In genomic region chr13:112889351-112890290, GRCh38 we compare ENCODE assay signal across 24 cellular contexts.
DNase-seq lines count a peak whose midpoint lies in the region; ATAC-seq, FAIRE-seq and TF ChIP-seq lines count a peak whose summit lies in the region.
"Had no signal": no experiment of that assay in that cellular context is flagged by ENCODE, and none has a peak within 500 bp of the region (broad histone marks: within the 10 kb centered on the region; RNA-seq: fewer than 3 reads in every experiment).

No MANE protein-coding gene starts in this region.

- CTCF ChIA-PET in HepG2 (lab: Yijun Ruan, JAX; ENCODE audit: low intra/inter-chr PET ratio, low total read pairs): no interaction called here

- H3K36me3 ChIP-seq in right lobe of liver (no peaks in the 10 kb centered on the region), HepG2 (replicated peaks in 1 of 2; ENCODE audit: control insufficient read depth in 1 of 2, insufficient read depth in 2 of 2, low read length in 2 of 2) (no peaks in the 10 kb centered on the region), endodermal cell (ENCODE audit: control insufficient read depth, insufficient read depth, low read length) (peaks cover 7% of the 10 kb centered on the region), neuronal stem cell (replicated peaks in 1 of 2; ENCODE audit: control insufficient read depth in 2 of 2, insufficient read depth in 2 of 2, low read length in 2 of 2) (peaks cover 0 to 7% of the 10 kb centered on the region in 2 donors)

- H3K23ac ChIP-seq in neuronal stem cell (ENCODE audit: low read depth, low read length, poor library complexity): no peak overlapping the region

- H3K4me1 ChIP-seq in right lobe of liver: peaks cover 0 to 30% (median 7%) of the 10 kb centered on the region in 4 donors
- H3K4me1 ChIP-seq in HepG2 (ENCODE audit: insufficient read depth, low read length): peaks cover 68% of the 10 kb centered on the region
- H3K4me1 ChIP-seq in endodermal cell (ENCODE audit: control insufficient read depth, insufficient read depth, low read length): peaks cover 31% of the 10 kb centered on the region
- H3K4me1 ChIP-seq in neuronal stem cell (ENCODE audit: control insufficient read depth in 2 of 2, insufficient read depth in 1 of 2, low read depth in 1 of 2, low read length in 2 of 2): peaks cover 35 to 38% of the 10 kb centered on the region in 2 donors

- peak overlapping the region; percentile 90 for H2AK5ac ChIP-seq in neuronal stem cell (ENCODE audit: low read depth, low read length)

- TF ChIP-seq POLR2A in right lobe of liver (IDR thresholded peaks at IDR 0.05): no peak
- TF ChIP-seq POLR2A in HepG2 (IDR thresholded peaks at IDR 0.05; ENCODE audit: insufficient read depth in 1 of 2, low read depth in 2 of 2, low read length in 2 of 2): no peak

- H2AFZ ChIP-seq in HepG2 (ENCODE audit: low read length): no peak overlapping the region
- H2AFZ ChIP-seq in neuronal stem cell (ENCODE audit: low read length): no peak overlapping the region
- H2AFZ ChIP-seq: GM23248 had no signal

- 89% methylated on average over 8 of the region's 42 CpGs for WGBS in right lobe of liver (ENCODE audit: insufficient coverage, low coverage, low lambda C conversion rate, missing lambda C conversion rate)
- WGBS in HepG2 (ENCODE audit: low lambda C conversion rate): 70% methylated on average over 18 of the region's 42 CpGs
- 93 to 95% methylated on average over 33 to 42 of the region's 42 CpGs for WGBS in endodermal cell (ENCODE audit: insufficient coverage in 1 of 2, insufficient read length in 1 of 2), 2 experiments
- WGBS in neuronal stem cell (ENCODE audit: extremely low coverage in 2 of 2, insufficient read length in 2 of 2, insufficient replicate concordance in 1 of 2), 2 donors: no CpG with 5 or more reads among the region's 42 CpGs

- no peak overlapping the region for H3K4me2 ChIP-seq in HepG2 (ENCODE audit: low read depth, low read length)
- H3K4me2 ChIP-seq in neuronal stem cell (ENCODE audit: insufficient read depth, low read length, poor library complexity, severe bottlenecking): no peak overlapping the region
- H3K4me2 ChIP-seq: A549; BLaER1 treated with 17β-estradiol and CSF1 and Interleukin-3, amounts not matched to agents 10 nM and 100 nM had no signal

- TF ChIP-seq EP300 in HepG2 (IDR thresholded peaks at IDR 0.05; ENCODE audit: low read depth in 2 of 2, low read length in 2 of 2) (no peak), HepG2 (CRISPR knock-in tag; IDR thresholded peaks at IDR 0.05; ENCODE audit: borderline replicate concordance) (no peak)

- H3K9me3 ChIP-seq in right lobe of liver (no peaks in the 10 kb centered on the region), HepG2 (ENCODE audit: low read length) (no peaks in the 10 kb centered on the region), endodermal cell (ENCODE audit: control insufficient read depth, low read length) (no peaks in the 10 kb centered on the region), neuronal stem cell (replicated peaks in 1 of 2; ENCODE audit: control insufficient read depth in 2 of 2, insufficient read depth in 1 of 2, low read depth in 1 of 2, low read length in 2 of 2) (peaks cover 0 to 3% of the 10 kb centered on the region in 2 donors)
- H3K9me3 ChIP-seq: A549; BLaER1 treated with 17β-estradiol and CSF1 and Interleukin-3, amounts not matched to agents 10 nM and 100 nM; HAP-1 had no signal

- DNase-seq in right lobe of liver: peak in 2 of 3 donors; percentile 14 to 47
- no peak for DNase-seq in HepG2 (ENCODE audit: low spot score)
- DNase-seq in endodermal cell: peak; percentile 49
- no peak for DNase-seq in neuronal stem cell (ENCODE audit: low spot score)
- no peak for DNase-seq in stimulated activated CD4-positive, alpha-beta T cell treated with anti-CD3 and anti-CD28 coated beads, Interleukin-4, amount 100 ng/mL, for 4 hours
- no peak for DNase-seq in nucleus accumbens (lab: John Stamatoyannopoulos, UW)
- DNase-seq: AML-193; CD4-positive, alpha-beta T cell; GM23248; HFFc6; NCI-H1092 treated with DMSO at 0.1 percent for 48 hours; NCI-H2029; NCI-H446; NCI-H524 treated with DMSO at 0.1 percent for 48 hours; NCI-H82; NK-92 treated with Interleukin-12 subunit alpha and Interleukin-12 subunit beta, amount 100 ng/mL, for 24 hours; PC-3; SHP77 had no signal

- H2BK15ac ChIP-seq in neuronal stem cell (ENCODE audit: low read length): peak overlapping the region; percentile 52

- peak overlapping the region; percentile 55 for H3K18ac ChIP-seq in neuronal stem cell (ENCODE audit: low read length)

- no peak for TF ChIP-seq CTCF in right lobe of liver (IDR thresholded peaks at IDR 0.05)
- no peak for TF ChIP-seq CTCF in HepG2 (CRISPR knock-in tag; IDR thresholded peaks at IDR 0.05)
- TF ChIP-seq CTCF in endodermal cell (conservative IDR thresholded peaks at IDR 0.05): no peak

- H2BK120ac ChIP-seq in neuronal stem cell (ENCODE audit: low read depth, low read length): no peak overlapping the region

- in situ Hi-C loops in HepG2 (cut with HindIII; ENCODE audit: extremely low pct_ligation_motif_present, low pct_unique_long_range_greater_than_20kb): no loop called here

- no peak overlapping the region for H3K4me3 Mint-ChIP-seq in endodermal cell
- H3K4me3 Mint-ChIP-seq: CD4-positive, alpha-beta T cell; HFFc6 had no signal

- no peaks in the 10 kb centered on the region for H3K36me3 Mint-ChIP-seq in endodermal cell (ENCODE audit: low read depth)

- H3K9me3 Mint-ChIP-seq in endodermal cell: no peaks in the 10 kb centered on the region
- H3K9me3 Mint-ChIP-seq: CD4-positive, alpha-beta T cell; HFFc6 had no signal

- no peaks in the 10 kb centered on the region for H4K20me1 ChIP-seq in HepG2 (ENCODE audit: insufficient read depth, low read length)

- peak overlapping the region; percentile 85 for H2BK12ac ChIP-seq in neuronal stem cell (ENCODE audit: low read length)

- no peaks in the 10 kb centered on the region for H3K79me2 ChIP-seq in HepG2 (ENCODE audit: insufficient read depth, low read length)

- no peak overlapping the region for H4K8ac ChIP-seq in neuronal stem cell (ENCODE audit: low read depth, low read length)

- ATAC-seq in right lobe of liver: no peak
- no peak for ATAC-seq in HepG2
- ATAC-seq in HG03571 (IDR thresholded peaks at IDR 0.05; ENCODE audit: unreplicated experiment): no peak
- ATAC-seq: A549, PC-3 had no signal

- peak overlapping the region; percentile 13 for H3K4ac ChIP-seq in neuronal stem cell (ENCODE audit: low read length)

- no peak for FAIRE-seq in HepG2 (lab: Jason Lieb, UNC)
- FAIRE-seq: A549, D721Med, GM18507 had no signal

- peaks cover 2% of the 10 kb centered on the region for H3K79me1 ChIP-seq in neuronal stem cell (ENCODE audit: low read depth, low read length)

- no peak overlapping the region for H3K9ac ChIP-seq in HepG2 (ENCODE audit: insufficient read depth, low read depth, low read length)
- no peak overlapping the region for H3K9ac ChIP-seq in endodermal cell (ENCODE audit: extremely low read depth, low read length, poor library complexity, severe bottlenecking)
- no peak overlapping the region for H3K9ac ChIP-seq in neuronal stem cell (ENCODE audit: low read depth, low read length, poor library complexity)
- H3K9ac ChIP-seq: BLaER1 treated with 17β-estradiol and CSF1 and Interleukin-3, amounts not matched to agents 10 nM and 100 nM; GM23248 had no signal

- H3K27me3 ChIP-seq in right lobe of liver (no peaks in the 10 kb centered on the region), HepG2 (ENCODE audit: control insufficient read depth in 1 of 2, insufficient read depth in 2 of 2, low read length in 2 of 2) (peaks cover 4 to 35% of the 10 kb centered on the region in 2 experiments; a peak in 4 of 5 replicates), endodermal cell (ENCODE audit: control insufficient read depth, insufficient read depth, low read length, poor library complexity, severe bottlenecking) (no peaks in the 10 kb centered on the region), neuronal stem cell (ENCODE audit: control insufficient read depth in 3 of 3, insufficient read depth in 3 of 3, low read depth in 1 of 3, low read length in 3 of 3) (peaks cover 0 to 7% (median 0%) of the 10 kb centered on the region in 3 experiments)

- no peak overlapping the region for H4K91ac ChIP-seq in neuronal stem cell (ENCODE audit: low read depth, low read length, poor library complexity)

- intact Hi-C loops in right lobe of liver (cut with DNase I): no loop called here
- intact Hi-C loops in HepG2 (cut with micrococcal nuclease; ENCODE audit: unreplicated experiment): no loop called here

- TF ChIP-seq RAD21 in HepG2 (CRISPR knock-in tag; IDR thresholded peaks at IDR 0.05): no peak

- H3K4me1 Mint-ChIP-seq in endodermal cell: peaks cover 31% of the 10 kb centered on the region

- POLR2A ChIA-PET in HepG2 (lab: Yijun Ruan, JAX): no interaction called here

- no peak overlapping the region for H2BK5ac ChIP-seq in neuronal stem cell (ENCODE audit: low read length)

- H3K27ac ChIP-seq in right lobe of liver (no peak overlapping the region), HepG2 (ENCODE audit: extremely low read length, insufficient read depth, low read length) (no peak overlapping the region), endodermal cell (ENCODE audit: low read depth, low read length) (no peak overlapping the region), neuronal stem cell (replicated peaks; ENCODE audit: low read length) (no peak overlapping the region)
- H3K27ac ChIP-seq: A549; BLaER1 treated with 17β-estradiol and CSF1 and Interleukin-3, amounts not matched to agents 10 nM and 100 nM; GM23248 had no signal

- H3K14ac ChIP-seq in neuronal stem cell (ENCODE audit: low read length): no peak overlapping the region

- BruUV-seq in HepG2 (replicated peaks; lab: Mats Ljungman, UMichigan): no TSS peak

- H3K27ac Mint-ChIP-seq in endodermal cell: no peak overlapping the region
- H3K27ac Mint-ChIP-seq: CD4-positive, alpha-beta T cell; HFFc6 had no signal

- H3K4me3 ChIP-seq in right lobe of liver: no peak overlapping the region
- no peak overlapping the region for H3K4me3 ChIP-seq in HepG2 (replicated peaks in 1 of 3; ENCODE audit: insufficient read depth in 1 of 3, low read depth in 2 of 3, low read length in 3 of 3)
- no peak overlapping the region for H3K4me3 ChIP-seq in endodermal cell (ENCODE audit: low read length)
- H3K4me3 ChIP-seq in neuronal stem cell (ENCODE audit: low read length in 2 of 2): no peak overlapping the region
- H3K4me3 ChIP-seq: A549; BLaER1 treated with 17β-estradiol and CSF1 and Interleukin-3, amounts not matched to agents 10 nM and 100 nM; GM23248; HAP-1 had no signal

- no peaks in the 10 kb centered on the region for H3K27me3 Mint-ChIP-seq in endodermal cell (ENCODE audit: insufficient read depth)

TF ChIP-seq in HepG2, 621 proteins besides CTCF, POLR2A, EP300 and RAD21 (continues in another document):
- no peak for TF ChIP-seq HNF4G (IDR thresholded peaks at IDR 0.05; ENCODE audit: borderline replicate concordance, low read depth, low read length)
- TF ChIP-seq HNF4G (CRISPR knock-in tag; IDR thresholded peaks at IDR 0.05; ENCODE audit: borderline replicate concordance, low read depth): no peak
- no peak for TF ChIP-seq TEAD3 (CRISPR knock-in tag; optimal IDR thresholded peaks at IDR 0.05; ENCODE audit: borderline replicate concordance)
- TF ChIP-seq RBAK (CRISPR knock-in tag; IDR thresholded peaks at IDR 0.05): no peak

Comparison
In these comparisons a context has a peak if more than half of its experiments do, and no peak if none do; other contexts are left out.
1. DNase-seq: peak in right lobe of liver (2 of 3) and endodermal cell (single experiment); none in HepG2 (single experiment), neuronal stem cell (single experiment), stimulated activated CD4-positive, alpha-beta T cell treated with anti-CD3 and anti-CD28 coated beads, Interleukin-4, amount 100 ng/mL, for 4 hours (0 of 2) and nucleus accumbens (0 of 56).